Comparison of ENCODE assay signal across 13 cellular contexts in the genomic region with DNA sequence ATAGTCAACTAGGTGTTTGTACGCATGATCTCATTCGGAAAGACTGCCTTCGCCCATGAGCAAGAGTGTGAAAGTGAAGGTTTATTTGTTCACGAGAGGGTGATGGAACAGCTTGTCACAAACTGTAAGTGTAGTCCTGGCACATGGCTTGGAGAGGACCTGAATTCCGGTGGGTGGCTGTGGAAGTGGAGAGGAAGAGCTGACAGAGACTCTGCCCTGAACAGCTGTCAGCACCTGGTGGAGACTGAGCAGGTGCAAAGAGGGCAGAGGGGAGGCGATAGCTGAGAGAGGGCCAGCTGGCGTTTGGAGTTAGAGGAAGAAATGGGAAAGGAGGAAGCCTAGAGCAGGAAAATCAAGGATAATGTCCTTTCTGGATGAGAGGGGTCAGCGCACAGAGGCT.
DNase-seq lines count a peak whose midpoint lies in the region; ATAC-seq and TF ChIP-seq lines count a peak whose summit lies in the region.
"Had no signal": no experiment of that assay in that cellular context is flagged by ENCODE, and none has a peak within 500 bp of the region (broad histone marks: within the 10 kb centered on the region; RNA-seq: fewer than 3 reads in every experiment).

No MANE protein-coding gene starts in this region.

- H3K4me1 ChIP-seq in heart left ventricle (peaks cover 0 to 52% (median 8%) of the 10 kb centered on the region in 12 donors), vagina (no peaks in the 10 kb centered on the region)

- no peak overlapping the region for H3K4me3 ChIP-seq in heart left ventricle
- no peak overlapping the region for H3K4me3 ChIP-seq in vagina
- H3K4me3 ChIP-seq: mucosa of descending colon had no signal

- intact Hi-C loops in Right ventricle myocardium inferior (cut with DNase I) = loop anchor here (10.0 kb wide), 1 partner anchor 224 kb away; no protein-coding TSS in a partner anchor
- intact Hi-C loops in cardiac septum (cut with DNase I) = no loop called here
- intact Hi-C loops in heart left ventricle (cut with DNase I) = loop anchor here in 4 of 10 donors (5.0 to 10.0 kb wide), 5 partner anchors 58 to 188 kb away; a partner anchor contains a TSS
- intact Hi-C loops in vagina (cut with DNase I) = no loop called here

- H3K27me3 ChIP-seq in heart left ventricle (no peaks in the 10 kb centered on the region), vagina (no peaks in the 10 kb centered on the region)

- H3K9me3 ChIP-seq in heart left ventricle (peaks cover 0 to 6% (median 0%) of the 10 kb centered on the region in 12 donors), vagina (no peaks in the 10 kb centered on the region)
- H3K9me3 ChIP-seq: mucosa of descending colon had no signal

- TF ChIP-seq CTCF in heart left ventricle (IDR thresholded peaks at IDR 0.05) (no peak), vagina (IDR thresholded peaks at IDR 0.05) (no peak)

- H3K36me3 ChIP-seq in heart left ventricle = no peaks in the 10 kb centered on the region
- H3K36me3 ChIP-seq in vagina = no peaks in the 10 kb centered on the region

- TF ChIP-seq POLR2A in heart left ventricle (IDR thresholded peaks at IDR 0.05) (no peak), vagina (IDR thresholded peaks at IDR 0.05) (no peak)

- WGBS in heart left ventricle, 4 donors = 58 to 75% (median 67%) methylated on average over 8 of the region's 8 CpGs

- H3K27ac ChIP-seq in heart left ventricle (peak overlapping the region in 7 of 12 donors; percentile 5 to 68 (median 55)), vagina (no peak overlapping the region)
- H3K27ac ChIP-seq: epithelial cell of prostate had no signal

- ATAC-seq in Right ventricle myocardium inferior = peak; percentile 84
- peak; percentile 53 to 85 (median 70) for ATAC-seq in heart left ventricle
- no peak for ATAC-seq in HG03469 (IDR thresholded peaks at IDR 0.05; ENCODE audit: unreplicated experiment)
- ATAC-seq: mucosa of descending colon had no signal

- DNase-seq in Right ventricle myocardium inferior (ENCODE audit: missing footprints) (no peak), cardiac septum (ENCODE audit: low spot score) (no peak), NCI-H774 (lab: John Stamatoyannopoulos, UW) (peak; percentile 71), heart left ventricle (peak in 3 of 5 donors; percentile 18 to 70 (median 68)), vagina (ENCODE audit: extremely low spot score in 2 of 2) (peak; percentile 64 to 65), amniotic stem cell (lab: John Stamatoyannopoulos, UW) (no peak), anterior cingulate cortex (lab: John Stamatoyannopoulos, UW) (no peak)
- DNase-seq: activated B cell treated with CpG ODN at 0.5 μM for 24 hours, glutamatergic neuron, mucosa of descending colon, NCI-H1436 treated with DMSO at 0.1 percent for 48 hours had no signal

Comparison
In these comparisons a context has a peak if more than half of its experiments do, and no peak if none do; other contexts are left out.
1. DNase-seq: peak in NCI-H774 (single experiment), heart left ventricle (3 of 5) and vagina (2 of 2); none in Right ventricle myocardium inferior (single experiment), cardiac septum (single experiment), amniotic stem cell (single experiment) and anterior cingulate cortex (0 of 58).